ENCODE assay signal across 23 cellular contexts in the genomic region with DNA sequence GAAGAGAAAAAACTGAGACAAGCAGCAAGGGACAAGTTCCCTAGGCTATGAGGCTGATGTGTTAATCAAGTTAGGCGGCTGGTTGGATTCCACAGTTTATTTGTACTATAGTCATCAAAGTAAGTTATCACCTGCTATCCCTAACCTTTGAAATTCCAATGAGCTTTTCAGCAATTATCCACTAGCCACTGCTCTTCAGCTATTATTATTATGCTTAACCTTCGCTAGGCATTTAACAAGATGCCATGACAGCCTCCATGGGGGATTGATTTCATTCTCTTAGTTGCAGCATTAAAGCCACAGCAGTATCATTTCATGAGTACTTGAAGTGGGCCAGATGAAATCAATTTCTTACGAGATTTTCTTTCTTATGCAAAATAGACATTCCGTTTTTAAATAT.
"Had no signal": no experiment of that assay in that cellular context is flagged by ENCODE, and none has a peak within 500 bp of the region (broad histone marks: within the 10 kb centered on the region; RNA-seq: fewer than 3 reads in every experiment).

No MANE protein-coding gene starts in this region.

- H3K27ac ChIP-seq: epithelial cell of prostate, esophagus squamous epithelium, ovary, suprapubic skin had no signal

- H3K4me2 ChIP-seq: smooth muscle cell had no signal

- H3K27me3 ChIP-seq: esophagus squamous epithelium, ovary, suprapubic skin, tibial artery had no signal

- H3K4me3 ChIP-seq: esophagus squamous epithelium, ovary, smooth muscle cell, suprapubic skin, tibial artery had no signal

- DNase-seq: activated CD4-positive, alpha-beta memory T cell treated with anti-CD3 and anti-CD28 coated beads, Interleukin-2, amount 10 ng/mL, durations not matched to agents 7 days and 5 days; activated CD4-positive, alpha-beta T cell treated with anti-CD3 and anti-CD28 coated beads for 1 hour; activated CD4-positive, alpha-beta T cell treated with anti-CD3 and anti-CD28 coated beads, Interleukin-2, amount 10 ng/mL, durations not matched to agents 7 days and 5 days; activated naive CD8-positive, alpha-beta T cell treated with anti-CD3 and anti-CD28 coated beads, Interleukin-2, amount 50 U/mL, for 24 hours; activated T-cell treated with anti-CD3 and anti-CD28 coated beads, Interleukin-2, amount 50 U/mL, for 4 hours; amygdala; caudate nucleus; dermis blood vessel endothelial cell; effector CD4-positive, alpha-beta T cell; esophagus squamous epithelium; islet precursor cell; left ventricle myocardium superior; naive B cell; nephron progenitor cell; ovary; stimulated activated CD4-positive, alpha-beta T cell treated with anti-CD3 and anti-CD28 coated beads, Interleukin-1b, Interleukin-23, amount 100 ng/mL, for 48 hours; stimulated activated CD4-positive, alpha-beta T cell treated with anti-CD3 and anti-CD28 coated beads, Interleukin-4, amount 100 ng/mL, for 4 hours; stimulated activated CD8-positive, alpha-beta memory T cell treated with anti-CD3 and anti-CD28 coated beads, Interleukin-4, amount 100 ng/mL, for 48 hours; T-helper 2 cell; tibial artery had no signal

- H3K36me3 ChIP-seq: esophagus squamous epithelium, ovary, suprapubic skin had no signal

- H3K4me1 ChIP-seq: esophagus squamous epithelium, suprapubic skin had no signal
